In genomic region chr1:15153842-15154479, GRCh38 we compare ENCODE assay signal across 8 cellular contexts. TPM values are rescaled to one million over a fixed set of nuclear protein-coding genes. Genes with fewer than 3 reads are reported as not detected.
DNase-seq lines count a peak whose midpoint lies in the region; ATAC-seq and TF ChIP-seq lines count a peak whose summit lies in the region.

No MANE protein-coding gene starts in this region.

- TF ChIP-seq CTCF in chondrocyte (IDR thresholded peaks at IDR 0.05), result peak; percentile 84

- H3K4me1 ChIP-seq in SJSA1 (replicated peaks), result peaks cover 40% of the 10 kb centered on the region

- ATAC-seq in HG02973 (IDR thresholded peaks at IDR 0.05; ENCODE audit: unreplicated experiment) (no peak), HG02623 (IDR thresholded peaks at IDR 0.05; ENCODE audit: unreplicated experiment) (no peak)

- no peak overlapping the region for H3K27ac Mint-ChIP-seq in chondrocyte (ENCODE audit: unreplicated experiment)

- no peaks in the 10 kb centered on the region for H3K27me3 ChIP-seq in SJSA1 (replicated peaks)

- H3K27ac ChIP-seq in SJSA1, result peak overlapping the region; percentile 46

- H3K27me3 Mint-ChIP-seq in chondrocyte (ENCODE audit: low read depth), result peaks cover 16% of the 10 kb centered on the region

- peak overlapping the region; percentile 88 for H3K4me3 ChIP-seq in SJSA1

- peak; percentile 76 for DNase-seq in CD1c-positive myeloid dendritic cell (ENCODE audit: extremely low spot score)
- DNase-seq in H4 (ENCODE audit: low spot score), result peak; percentile 29
- DNase-seq in SJSA1 (ENCODE audit: low read depth in 1 of 2, low spot score in 2 of 2), result peak; percentile 76 to 84
- no peak for DNase-seq in chondrocyte (ENCODE audit: low spot score)
- DNase-seq in kidney tubule cell (ENCODE audit: low spot score), result peak; percentile 74
- DNase-seq in stimulated activated CD4-positive, alpha-beta T cell treated with anti-CD3 and anti-CD28 coated beads, Interleukin-1b, Interleukin-23, amount 100 ng/mL, for 48 hours, result peak; percentile 38

- peaks cover 3% of the 10 kb centered on the region for H3K36me3 Mint-ChIP-seq in chondrocyte (ENCODE audit: low read depth)

- H3K9me3 ChIP-seq in SJSA1 (replicated peaks), result no peaks in the 10 kb centered on the region

- H3K4me3 Mint-ChIP-seq in chondrocyte (ENCODE audit: unreplicated experiment), result peak overlapping the region; percentile 64

- H3K9me3 Mint-ChIP-seq in chondrocyte (ENCODE audit: low read depth), result peaks cover 4% of the 10 kb centered on the region

- H3K36me3 ChIP-seq in SJSA1, result peaks cover 7% of the 10 kb centered on the region; the same call in 1 of the 2 replicates

- peaks cover 11% of the 10 kb centered on the region for H3K4me1 Mint-ChIP-seq in chondrocyte (ENCODE audit: low read depth)

RNA-seq across cellular contexts. Expression of gene TMEM51, which starts 0.4 kb away (rescaled TPM):
- total RNA-seq in H4 (2014; rRNA removed; shearing (Covaris generic)), result 3.0 and 5.8 TPM in 2 replicates
- 12.0 and 19.2 TPM in 2 replicates for total RNA-seq in SJSA1 (2014; rRNA removed; shearing (Covaris generic))
- total RNA-seq in chondrocyte, result 0.82 to 1.9 TPM (median 1.8 TPM) in 3 replicates
